In the genomic region with DNA sequence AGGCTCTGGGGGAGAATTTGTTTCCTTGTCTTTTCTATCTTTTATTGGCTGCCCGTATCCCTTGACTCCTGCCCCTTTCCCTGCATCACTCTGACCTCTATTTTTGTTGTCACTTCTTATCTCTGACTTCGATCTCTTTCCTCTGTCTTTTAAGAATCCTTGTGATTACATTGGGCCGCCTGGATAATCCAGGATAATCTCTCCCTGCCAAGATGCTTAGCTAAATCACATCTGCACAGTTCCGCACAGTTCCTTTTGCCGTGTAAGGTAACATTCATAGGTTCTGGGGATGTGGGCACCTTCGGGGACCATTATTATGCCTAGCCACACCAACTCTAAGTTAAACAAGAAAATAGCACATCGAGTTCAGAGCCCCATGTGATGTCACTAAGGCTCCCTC, we compare ENCODE assay signal across 23 cellular contexts.
"Had no signal": no experiment of that assay in that cellular context is flagged by ENCODE, and none has a peak within 500 bp of the region (broad histone marks: within the 10 kb centered on the region; RNA-seq: fewer than 3 reads in every experiment).

No MANE protein-coding gene starts in this region.

- H3K27me3 ChIP-seq: gastrocnemius medialis, right atrium auricular region, tibial nerve, upper lobe of left lung had no signal

- DNase-seq: effector CD8-positive, alpha-beta T cell; endodermal cell; foreskin fibroblast; gastrocnemius medialis; head of caudate nucleus; left ventricle myocardium superior; lower lobe of right lung; natural killer cell; stimulated activated CD4-positive, alpha-beta T cell treated with anti-CD3 and anti-CD28 coated beads, Interleukin-12 subunit alpha, Interleukin-12 subunit beta, amount 100 ng/mL, for 4 hours; stimulated activated CD4-positive, alpha-beta T cell treated with anti-CD3 and anti-CD28 coated beads, Interleukin-2, amount 100 ng/mL, for 24 hours; stimulated activated CD4-positive, alpha-beta T cell treated with anti-CD3 and anti-CD28 coated beads, Interleukin-4, amount 100 ng/mL, for 4 hours; upper lobe of left lung had no signal

- H3K36me3 ChIP-seq: gastrocnemius medialis, lower lobe of right lung, prostate gland, right atrium auricular region, thoracic aorta, tibial nerve, upper lobe of left lung had no signal

- H3K36me3 Mint-ChIP-seq: natural killer cell; stimulated activated memory B cell treated with anti-CD40 and anti-IgM and Interleukin-4, amounts not matched to agents 10 μg/mL and 1 μg/mL and 100 μg/mL, for 72 hours had no signal

- H3K79me2 ChIP-seq: parathyroid adenoma had no signal

- H3K4me3 Mint-ChIP-seq: endodermal cell; natural killer cell; neural crest cell; stimulated activated memory B cell treated with anti-CD40 and anti-IgM and Interleukin-4, amounts not matched to agents 10 μg/mL and 1 μg/mL and 100 μg/mL, for 72 hours; stimulated activated naive CD8-positive, alpha-beta T cell treated with anti-CD3 and anti-CD28 coated beads, Interleukin-15, Interleukin-2, amounts not matched to agents 100 ng/mL and 50 ng/mL, for 24 hours had no signal

- H3K9me3 Mint-ChIP-seq: endodermal cell; stimulated activated memory B cell treated with anti-CD40 and anti-IgM and Interleukin-4, amounts not matched to agents 10 μg/mL and 1 μg/mL and 100 μg/mL, for 72 hours had no signal

- H3K4me1 ChIP-seq: gastrocnemius medialis, lower lobe of right lung, parathyroid adenoma, prostate gland, right atrium auricular region, tibial nerve, upper lobe of left lung had no signal

- H3K27ac ChIP-seq: coronary artery, epithelial cell of prostate, gastrocnemius medialis, lower lobe of right lung, parathyroid adenoma, prostate gland, right atrium auricular region, thoracic aorta, tibial nerve, upper lobe of left lung had no signal

- H2AFZ ChIP-seq: parathyroid adenoma had no signal

- H3K4me3 ChIP-seq: coronary artery, gastrocnemius medialis, lower lobe of right lung, prostate gland, right atrium auricular region, smooth muscle cell, thoracic aorta, tibial nerve, upper lobe of left lung had no signal

- H3K9ac ChIP-seq: parathyroid adenoma had no signal

- H3K9me3 ChIP-seq: gastrocnemius medialis, lower lobe of right lung, prostate gland, thoracic aorta, upper lobe of left lung had no signal

- H3K4me1 Mint-ChIP-seq: natural killer cell; neural crest cell; stimulated activated memory B cell treated with anti-CD40 and anti-IgM and Interleukin-4, amounts not matched to agents 10 μg/mL and 1 μg/mL and 100 μg/mL, for 72 hours had no signal

- H3K27ac Mint-ChIP-seq: endodermal cell; natural killer cell; stimulated activated memory B cell treated with anti-CD40 and anti-IgM and Interleukin-4, amounts not matched to agents 10 μg/mL and 1 μg/mL and 100 μg/mL, for 72 hours; stimulated activated naive CD8-positive, alpha-beta T cell treated with anti-CD3 and anti-CD28 coated beads, Interleukin-15, Interleukin-2, amounts not matched to agents 100 ng/mL and 50 ng/mL, for 24 hours had no signal

- H3K27me3 Mint-ChIP-seq: stimulated activated memory B cell treated with anti-CD40 and anti-IgM and Interleukin-4, amounts not matched to agents 10 μg/mL and 1 μg/mL and 100 μg/mL, for 72 hours; stimulated activated naive CD8-positive, alpha-beta T cell treated with anti-CD3 and anti-CD28 coated beads, Interleukin-15, Interleukin-2, amounts not matched to agents 100 ng/mL and 50 ng/mL, for 24 hours had no signal

- H3K4me2 ChIP-seq: smooth muscle cell had no signal
